In genomic region chr16:87490799-87491521, GRCh38 we compare ENCODE assay signal across 1 cellular context.
TF ChIP-seq lines count a peak whose summit lies in the region.

No MANE protein-coding gene starts in this region.

TF ChIP-seq in IMR-90, 13 proteins besides CTCF, POLR2A, EP300 and RAD21:
- TF ChIP-seq BHLHE40 (IDR thresholded peaks at IDR 0.05; ENCODE audit: low read depth, low read length) = 0 out of 2 replicates have a peak, but pooled peaks have one; percentile 15
